Comparison of ENCODE assay signal across 24 cellular contexts in genomic region chr15:88470625-88471372, GRCh38. TPM values are rescaled to one million over a fixed set of nuclear protein-coding genes. Genes with fewer than 3 reads are reported as not detected.
DNase-seq lines count a peak whose midpoint lies in the region; ATAC-seq and TF ChIP-seq lines count a peak whose summit lies in the region.
"Had no signal": no experiment of that assay in that cellular context is flagged by ENCODE, and none has a peak within 500 bp of the region (broad histone marks: within the 10 kb centered on the region; RNA-seq: fewer than 3 reads in every experiment).

No MANE protein-coding gene starts in this region.

- WGBS in mesenchymal stem cell, result 99% methylated on average over 6 of the region's 6 CpGs

- H3K9me3 Mint-ChIP-seq in natural killer cell treated with Interleukin-12 subunit alpha and Interleukin-12 subunit beta and Interleukin-15 and Interleukin-18, amount 100 ng/mL, for 72 hours, result no peaks in the 10 kb centered on the region
- H3K9me3 Mint-ChIP-seq: activated T-cell treated with anti-CD3 and anti-CD28 coated beads, Interleukin-2, amount 50 U/mL, for 72 hours; CD4-positive, alpha-beta T cell; mesothelial cell of epicardium; nephron progenitor cell; stimulated activated naive B cell treated with anti-CD40 and anti-IgM and Interleukin-4, amounts not matched to agents 10 μg/mL and 1 μg/mL and 100 μg/mL, for 72 hours; T-cell had no signal

- H3K36me3 Mint-ChIP-seq in natural killer cell treated with Interleukin-12 subunit alpha and Interleukin-12 subunit beta and Interleukin-15 and Interleukin-18, amount 100 ng/mL, for 72 hours, result peaks cover 10% of the 10 kb centered on the region

- H3K9me3 ChIP-seq in DND-41 (ENCODE audit: insufficient read depth, low read length, severe bottlenecking) (no peaks in the 10 kb centered on the region), Panc1 (ENCODE audit: control insufficient read depth, insufficient read depth, low read depth, low read length) (no peaks in the 10 kb centered on the region), mesenchymal stem cell (ENCODE audit: control insufficient read depth, low read length) (no peaks in the 10 kb centered on the region)
- H3K9me3 ChIP-seq: prostate gland, thoracic aorta had no signal

- H3K4me3 Mint-ChIP-seq in natural killer cell treated with Interleukin-12 subunit alpha and Interleukin-12 subunit beta and Interleukin-15 and Interleukin-18, amount 100 ng/mL, for 72 hours, result no peak overlapping the region
- H3K4me3 Mint-ChIP-seq: activated CD4-positive, alpha-beta T cell treated with anti-CD3 and anti-CD28 coated beads for 36 hours; CD4-positive, alpha-beta T cell; mesothelial cell of epicardium; nephron progenitor cell; stimulated activated naive B cell treated with anti-CD40 and anti-IgM and Interleukin-4, amounts not matched to agents 10 μg/mL and 1 μg/mL and 100 μg/mL, for 72 hours; T-cell had no signal

- intact Hi-C loops in Panc1 (cut with micrococcal nuclease; ENCODE audit: unreplicated experiment), result no loop called here

- no peak overlapping the region for H4K91ac ChIP-seq in mesenchymal stem cell (ENCODE audit: low read length)

- no peak overlapping the region for H3K4me2 ChIP-seq in DND-41 (ENCODE audit: insufficient read depth, low read length)
- no peak overlapping the region for H3K4me2 ChIP-seq in mesenchymal stem cell (ENCODE audit: low read length, poor library complexity, severe bottlenecking)

- H3K14ac ChIP-seq in mesenchymal stem cell (ENCODE audit: low read length in 2 of 2), result no peak overlapping the region

- H2BK5ac ChIP-seq in mesenchymal stem cell (ENCODE audit: low read depth, low read length, poor library complexity, severe bottlenecking), result no peak overlapping the region

- POLR2A ChIA-PET in Panc1 (lab: Charles Lee), result no interaction called here

- no peak overlapping the region for H3K27ac ChIP-seq in DND-41 (ENCODE audit: low read length)
- H3K27ac ChIP-seq in Panc1 (ENCODE audit: low read length), result no peak overlapping the region
- H3K27ac ChIP-seq in mesenchymal stem cell (ENCODE audit: low read length, poor library complexity, severe bottlenecking), result no peak overlapping the region
- H3K27ac ChIP-seq: prostate gland, thoracic aorta had no signal

- H2AFZ ChIP-seq in DND-41 (ENCODE audit: low read depth, low read length) (no peak overlapping the region), mesenchymal stem cell (ENCODE audit: low read depth, low read length) (no peak overlapping the region)

- H3K4me3 ChIP-seq in DND-41 (ENCODE audit: low read depth in 1 of 2, low read length in 2 of 2) (no peak overlapping the region), HFF-Myc (replicated peaks; ENCODE audit: low read depth, low read length) (no peak overlapping the region), Panc1 (ENCODE audit: low read depth in 2 of 2, low read length in 2 of 2) (no peak overlapping the region), mesenchymal stem cell (ENCODE audit: insufficient read depth in 1 of 2, low read depth in 1 of 2, low read length in 2 of 2) (no peak overlapping the region)
- H3K4me3 ChIP-seq: prostate gland, thoracic aorta had no signal

- H2BK120ac ChIP-seq in mesenchymal stem cell (ENCODE audit: low read depth, low read length), result no peak overlapping the region

- peaks cover 46% of the 10 kb centered on the region for H3K36me3 ChIP-seq in DND-41 (ENCODE audit: insufficient read depth, low read length)
- H3K36me3 ChIP-seq in Panc1 (ENCODE audit: control insufficient read depth, insufficient read depth, low read length), result peaks cover 4% of the 10 kb centered on the region; the same call in 1 of the 2 replicates
- peaks cover 6 to 54% of the 10 kb centered on the region in 2 experiments for H3K36me3 ChIP-seq in mesenchymal stem cell (ENCODE audit: control insufficient read depth in 1 of 2, insufficient read depth in 2 of 2, low read depth in 1 of 2, low read length in 2 of 2)

- no peak overlapping the region for H3K23ac ChIP-seq in mesenchymal stem cell (ENCODE audit: low read length in 2 of 2)

- H3K27me3 ChIP-seq in DND-41 (ENCODE audit: insufficient read depth, low read length, poor library complexity) (no peaks in the 10 kb centered on the region), Panc1 (ENCODE audit: control insufficient read depth, insufficient read depth, low read length) (no peaks in the 10 kb centered on the region), mesenchymal stem cell (ENCODE audit: control insufficient read depth in 1 of 2, insufficient read depth in 1 of 2, low read length in 2 of 2) (no peaks in the 10 kb centered on the region)

- peaks cover 34% of the 10 kb centered on the region for H3K79me1 ChIP-seq in mesenchymal stem cell (replicated peaks; ENCODE audit: low read length, poor library complexity, severe bottlenecking)

- H3K27me3 Mint-ChIP-seq in natural killer cell treated with Interleukin-12 subunit alpha and Interleukin-12 subunit beta and Interleukin-15 and Interleukin-18, amount 100 ng/mL, for 72 hours, result no peaks in the 10 kb centered on the region
- H3K27me3 Mint-ChIP-seq: activated CD4-positive, alpha-beta T cell treated with anti-CD3 and anti-CD28 coated beads for 36 hours; CD4-positive, alpha-beta T cell; stimulated activated naive B cell treated with anti-CD40 and anti-IgM and Interleukin-4, amounts not matched to agents 10 μg/mL and 1 μg/mL and 100 μg/mL, for 72 hours; T-cell had no signal

- no peak overlapping the region for H2BK15ac ChIP-seq in mesenchymal stem cell (ENCODE audit: low read depth, poor library complexity, severe bottlenecking)

- H3K9ac ChIP-seq in DND-41 (ENCODE audit: low read depth, low read length) (no peak overlapping the region), mesenchymal stem cell (ENCODE audit: low read length) (peak overlapping the region; percentile 24)

- no peak overlapping the region for H3K27ac Mint-ChIP-seq in natural killer cell treated with Interleukin-12 subunit alpha and Interleukin-12 subunit beta and Interleukin-15 and Interleukin-18, amount 100 ng/mL, for 72 hours
- H3K27ac Mint-ChIP-seq: CD4-positive, alpha-beta T cell; mesothelial cell of epicardium; nephron progenitor cell; stimulated activated naive B cell treated with anti-CD40 and anti-IgM and Interleukin-4, amounts not matched to agents 10 μg/mL and 1 μg/mL and 100 μg/mL, for 72 hours; T-cell had no signal

- H3K18ac ChIP-seq in mesenchymal stem cell (ENCODE audit: low read depth in 1 of 2, low read length in 2 of 2), result no peak overlapping the region

- no peak overlapping the region for H4K8ac ChIP-seq in mesenchymal stem cell (ENCODE audit: low read length)

- CTCF ChIA-PET in Panc1 (lab: Charles Lee), result interaction anchor here (0.6 kb wide), 1 partner anchor 95 kb away, joined by 3 read pairs; no protein-coding TSS in a partner anchor

- H4K20me1 ChIP-seq in DND-41 (ENCODE audit: insufficient read depth, low read length), result no peaks in the 10 kb centered on the region

- in situ Hi-C loops in Panc1 (cut with HindIII; ENCODE audit: low pct_unique_long_range_greater_than_20kb, low sequenced_read_pairs), result no loop called here

- no peak overlapping the region for H2AK5ac ChIP-seq in mesenchymal stem cell (ENCODE audit: low read length, severe bottlenecking)

- DNase-seq in DND-41, result no peak
- no peak for DNase-seq in HFF-Myc (ENCODE audit: extremely low read depth, low read depth)
- DNase-seq in Panc1 (ENCODE audit: low read depth, low spot score), result no peak
- no peak for DNase-seq in mesenchymal stem cell
- no peak for DNase-seq in EL
- no peak for DNase-seq in natural killer cell treated with Interleukin-12 subunit alpha and Interleukin-12 subunit beta and Interleukin-15 and Interleukin-18, amount 100 ng/mL, for 72 hours (ENCODE audit: low spot score)
- DNase-seq in T-helper 9 cell, result no peak
- DNase-seq: activated CD4-positive, alpha-beta T cell treated with anti-CD3 and anti-CD28 coated beads for 36 hours; activated naive CD4-positive, alpha-beta T cell treated with anti-CD3 and anti-CD28 coated beads, Interleukin-2, amount 50 U/mL, for 16 hours; activated T-cell treated with anti-CD3 and anti-CD28 coated beads, Interleukin-2, amount 50 U/mL, for 72 hours; aorta; CD4-positive, alpha-beta T cell; effector memory CD4-positive, alpha-beta T cell; NCI-H1092 treated with DMSO at 0.1 percent for 48 hours; nephron progenitor cell; Right ventricle myocardium superior; stimulated activated CD4-positive, alpha-beta T cell treated with anti-CD3 and anti-CD28 coated beads, Interleukin-1b, Interleukin-23, amount 100 ng/mL, for 48 hours; stimulated activated naive B cell treated with anti-CD40 and anti-IgM and Interleukin-4, amounts not matched to agents 10 μg/mL and 1 μg/mL and 100 μg/mL, for 72 hours; T-cell had no signal

- ATAC-seq in DND-41 (ENCODE audit: insufficient read depth, low read depth), result no peak
- no peak for ATAC-seq in Panc1
- no peak for ATAC-seq in GM18861 (IDR thresholded peaks at IDR 0.05; ENCODE audit: unreplicated experiment)
- no peak for ATAC-seq in natural killer cell treated with Interleukin-12 subunit alpha and Interleukin-12 subunit beta and Interleukin-15 and Interleukin-18, amount 100 ng/mL, for 72 hours
- ATAC-seq: activated CD4-positive, alpha-beta T cell treated with anti-CD3 and anti-CD28 coated beads for 36 hours; activated T-cell treated with anti-CD3 and anti-CD28 coated beads, Interleukin-2, amount 50 U/mL, for 72 hours; left lobe of liver; stimulated activated naive B cell treated with anti-CD40 and anti-IgM and Interleukin-4, amounts not matched to agents 10 μg/mL and 1 μg/mL and 100 μg/mL, for 72 hours; T-cell had no signal

- BruUV-seq in Panc1 (replicated peaks; lab: Mats Ljungman, UMichigan), result no TSS peak

- H3K79me2 ChIP-seq in DND-41 (ENCODE audit: insufficient read depth, low read length), result peaks cover 36% of the 10 kb centered on the region

- H3K4ac ChIP-seq in mesenchymal stem cell (ENCODE audit: low read depth in 1 of 2, low read length in 2 of 2), result no peak overlapping the region

- peak; percentile 8 for TF ChIP-seq CTCF in DND-41 (IDR thresholded peaks at IDR 0.05; ENCODE audit: borderline replicate concordance, extremely low read depth, low read length, poor library complexity, severe bottlenecking)
- peak; percentile 9 for TF ChIP-seq CTCF in HFF-Myc (IDR thresholded peaks at IDR 0.05; ENCODE audit: low read depth, low read length, missing control alignments)
- peak; percentile 20; the same call in 1 of the 2 replicates for TF ChIP-seq CTCF in Panc1 (IDR thresholded peaks at IDR 0.05)

- peaks cover 22 to 30% of the 10 kb centered on the region in 2 donors for H3K4me1 Mint-ChIP-seq in natural killer cell treated with Interleukin-12 subunit alpha and Interleukin-12 subunit beta and Interleukin-15 and Interleukin-18, amount 100 ng/mL, for 72 hours (ENCODE audit: low read depth in 2 of 2)

- no peak overlapping the region for H2BK12ac ChIP-seq in mesenchymal stem cell (ENCODE audit: low read length in 2 of 2)

- H3K4me1 ChIP-seq in DND-41 (ENCODE audit: insufficient read depth, low read length), result peaks cover 25% of the 10 kb centered on the region
- peaks cover 8% of the 10 kb centered on the region for H3K4me1 ChIP-seq in Panc1 (ENCODE audit: control insufficient read depth, insufficient read depth, low read length)
- peaks cover 7% of the 10 kb centered on the region for H3K4me1 ChIP-seq in mesenchymal stem cell (ENCODE audit: control insufficient read depth, insufficient read depth, low read depth, low read length)
- H3K4me1 ChIP-seq: prostate gland had no signal

RNA-seq across cellular contexts. Expression of gene MRPS11, which starts 3.3 kb away (rescaled TPM):
- 76.9 TPM for total RNA-seq in Panc1 (2021; ENCODE audit: unreplicated experiment)
- 82.3 TPM for polyA plus RNA-seq in Panc1 (2012; ENCODE audit: insufficient read length)
- 59.6 TPM for polyA plus RNA-seq in mesenchymal stem cell (2013, experiment 1 of 2)
- 63.0 TPM for polyA plus RNA-seq in mesenchymal stem cell (2013, experiment 2 of 2)
- total RNA-seq in natural killer cell treated with Interleukin-12 subunit alpha and Interleukin-12 subunit beta and Interleukin-15 and Interleukin-18, amount 100 ng/mL, for 72 hours, result 10 to 100 TPM; 58.1 to 69.0 TPM

RNA-seq across cellular contexts. Expression of gene MRPL46, which starts 3.6 kb away (rescaled TPM):
- 31.3 TPM for total RNA-seq in Panc1 (2021; ENCODE audit: unreplicated experiment)
- polyA plus RNA-seq in Panc1 (2012; ENCODE audit: insufficient read length), result 23.9 TPM
- 21.1 TPM for polyA plus RNA-seq in mesenchymal stem cell (2013, experiment 1 of 2)
- 20.9 TPM for polyA plus RNA-seq in mesenchymal stem cell (2013, experiment 2 of 2)
- 10 to 100 TPM; 32.0 to 40.4 TPM for total RNA-seq in natural killer cell treated with Interleukin-12 subunit alpha and Interleukin-12 subunit beta and Interleukin-15 and Interleukin-18, amount 100 ng/mL, for 72 hours
